In genomic region chr4:164956766-164957643, GRCh38 we compare ENCODE assay signal across 8 cellular contexts. TPM values are rescaled to one million over a fixed set of nuclear protein-coding genes. Genes with fewer than 3 reads are reported as not detected.
DNase-seq lines count a peak whose midpoint lies in the region; ATAC-seq and TF ChIP-seq lines count a peak whose summit lies in the region.

No MANE protein-coding gene starts in this region.

- peak overlapping the region; percentile 77 for H3K4me3 ChIP-seq in SK-N-MC
- peak overlapping the region; percentile 40 to 89 (median 68) for H3K4me3 ChIP-seq in heart left ventricle
- H3K4me3 ChIP-seq in upper lobe of left lung, result peak overlapping the region; percentile 23 to 83 (median 66)

- H3K4me1 Mint-ChIP-seq in activated naive CD8-positive, alpha-beta T cell treated with anti-CD3 and anti-CD28 coated beads, Interleukin-2, amount 10 ng/mL, durations not matched to agents 7 days and 5 days, result peaks cover 14% of the 10 kb centered on the region
- peaks cover 12% of the 10 kb centered on the region for H3K4me1 Mint-ChIP-seq in progenitor cell of endocrine pancreas (ENCODE audit: low read depth)

- peak overlapping the region; percentile 14; the same call in 1 of the 2 replicates for H3K27ac ChIP-seq in SK-N-MC
- peak overlapping the region in 8 of 12 donors; percentile 22 to 72 (median 48) for H3K27ac ChIP-seq in heart left ventricle
- H3K27ac ChIP-seq in upper lobe of left lung, result peak overlapping the region in 2 of 4 donors; percentile 23 to 58

- DNase-seq in CD1c-positive myeloid dendritic cell (ENCODE audit: extremely low spot score) (peak; percentile 69), SK-N-MC (ENCODE audit: low read depth, low spot score) (no peak), heart left ventricle (peak; percentile 61 to 88 (median 82)), progenitor cell of endocrine pancreas (ENCODE audit: low spot score, unreplicated experiment) (peak; percentile 69), upper lobe of left lung (peak; percentile 90 to 93)
- DNase-seq in activated naive CD8-positive, alpha-beta T cell treated with anti-CD3 and anti-CD28 coated beads, Interleukin-2, amount 10 ng/mL, durations not matched to agents 7 days and 5 days, result peak; percentile 82

- H3K9me3 ChIP-seq in SK-N-MC (ENCODE audit: low read depth, low read length) (no peaks in the 10 kb centered on the region), heart left ventricle (peaks cover 0 to 3% (median 0%) of the 10 kb centered on the region in 12 donors), upper lobe of left lung (no peaks in the 10 kb centered on the region)

- peaks cover 2% of the 10 kb centered on the region for H3K9me3 Mint-ChIP-seq in activated naive CD8-positive, alpha-beta T cell treated with anti-CD3 and anti-CD28 coated beads, Interleukin-2, amount 10 ng/mL, durations not matched to agents 7 days and 5 days
- peaks cover 3% of the 10 kb centered on the region for H3K9me3 Mint-ChIP-seq in progenitor cell of endocrine pancreas (ENCODE audit: low read depth)

- TF ChIP-seq EP300 in upper lobe of left lung (IDR thresholded peaks at IDR 0.05), result no peak

- peaks cover 10% of the 10 kb centered on the region for H3K36me3 Mint-ChIP-seq in activated naive CD8-positive, alpha-beta T cell treated with anti-CD3 and anti-CD28 coated beads, Interleukin-2, amount 10 ng/mL, durations not matched to agents 7 days and 5 days
- peaks cover 3% of the 10 kb centered on the region for H3K36me3 Mint-ChIP-seq in progenitor cell of endocrine pancreas (ENCODE audit: insufficient read depth)

- POLR2A ChIA-PET in activated naive CD8-positive, alpha-beta T cell treated with anti-CD3 and anti-CD28 coated beads, Interleukin-2, amount 10 ng/mL, durations not matched to agents 7 days and 5 days (lab: Charles Lee), result interaction anchor here (2.6 kb wide), 1 partner anchor 20 kb away, joined by 12 read pairs; the partner anchor contains the start of gene TRIM61

- H3K9ac ChIP-seq in SK-N-MC (ENCODE audit: insufficient read length), result peak overlapping the region; percentile 76

- intact Hi-C loops in heart left ventricle (cut with DNase I), result no loop called here

- ATAC-seq in GM19438 (IDR thresholded peaks at IDR 0.05; ENCODE audit: low read depth, unreplicated experiment) (peak; percentile 100), HG03575 (IDR thresholded peaks at IDR 0.05; ENCODE audit: extremely low read depth, insufficient number of reproducible peaks, low FRiP score, unreplicated experiment) (peak; percentile 99), heart left ventricle (peak; percentile 96 to 100 (median 100)), upper lobe of left lung (ENCODE audit: low FRiP score in 2 of 2) (peak; percentile 94 to 96)
- ATAC-seq in activated naive CD8-positive, alpha-beta T cell treated with anti-CD3 and anti-CD28 coated beads, Interleukin-2, amount 10 ng/mL, durations not matched to agents 7 days and 5 days (ENCODE audit: low read depth), result peak; percentile 100

- peak overlapping the region; percentile 82 for H3K27ac Mint-ChIP-seq in activated naive CD8-positive, alpha-beta T cell treated with anti-CD3 and anti-CD28 coated beads, Interleukin-2, amount 10 ng/mL, durations not matched to agents 7 days and 5 days
- peak overlapping the region; percentile 92 for H3K27ac Mint-ChIP-seq in progenitor cell of endocrine pancreas

- peak overlapping the region; percentile 93 for H3K4me3 Mint-ChIP-seq in activated naive CD8-positive, alpha-beta T cell treated with anti-CD3 and anti-CD28 coated beads, Interleukin-2, amount 10 ng/mL, durations not matched to agents 7 days and 5 days
- H3K4me3 Mint-ChIP-seq in progenitor cell of endocrine pancreas (ENCODE audit: low read depth), result peak overlapping the region; percentile 89

- H3K27me3 ChIP-seq in heart left ventricle, result peaks cover 0 to 5% (median 0%) of the 10 kb centered on the region in 9 donors
- no peaks in the 10 kb centered on the region for H3K27me3 ChIP-seq in upper lobe of left lung

- TF ChIP-seq CTCF in heart left ventricle (IDR thresholded peaks at IDR 0.05) (no peak), progenitor cell of endocrine pancreas (IDR thresholded peaks at IDR 0.05; ENCODE audit: unreplicated experiment) (no peak), upper lobe of left lung (IDR thresholded peaks at IDR 0.05) (no peak)

- 4 to 13% (median 7%) methylated on average over 25 to 46 of the region's 46 CpGs for WGBS in heart left ventricle, 4 donors
- WGBS in upper lobe of left lung, 2 donors, result 6 to 28% methylated on average over 7 to 32 of the region's 46 CpGs

- no peak for TF ChIP-seq POLR2A in heart left ventricle (IDR thresholded peaks at IDR 0.05)
- TF ChIP-seq POLR2A in upper lobe of left lung (IDR thresholded peaks at IDR 0.05), result peak in 1 of 4 donors; percentile 52

- H3K36me3 ChIP-seq in SK-N-MC (ENCODE audit: insufficient read depth, low read length) (no peaks in the 10 kb centered on the region), heart left ventricle (no peaks in the 10 kb centered on the region), upper lobe of left lung (no peaks in the 10 kb centered on the region)

- no peaks in the 10 kb centered on the region for H3K27me3 Mint-ChIP-seq in activated naive CD8-positive, alpha-beta T cell treated with anti-CD3 and anti-CD28 coated beads, Interleukin-2, amount 10 ng/mL, durations not matched to agents 7 days and 5 days
- H3K27me3 Mint-ChIP-seq in progenitor cell of endocrine pancreas, result peaks cover 4% of the 10 kb centered on the region

- peaks cover 0 to 12% (median 4%) of the 10 kb centered on the region in 12 donors for H3K4me1 ChIP-seq in heart left ventricle
- peaks cover 0 to 21% (median 5%) of the 10 kb centered on the region in 4 donors for H3K4me1 ChIP-seq in upper lobe of left lung

RNA-seq across cellular contexts. Expression of gene TRIM61, which starts 20.5 kb away (rescaled TPM):
- 1 to 10 TPM; 2.9 to 3.1 TPM for total RNA-seq in activated naive CD8-positive, alpha-beta T cell treated with anti-CD3 and anti-CD28 coated beads, Interleukin-2, amount 10 ng/mL, durations not matched to agents 7 days and 5 days
- total RNA-seq in heart left ventricle (1 to 10 TPM in 7 of 9 donors, under 1 TPM in 2; 0.94 to 3.0 (median 2.1) TPM), progenitor cell of endocrine pancreas (2.3 and 3.5 TPM in 2 replicates), upper lobe of left lung (1 to 10 TPM in 4 of 6 donors, under 1 TPM in 2; 0.44 to 2.4 (median 1.1) TPM)
- polyA plus RNA-seq in heart left ventricle, result 1 to 10 TPM in 1 of 2 donors, under 1 TPM in 1; 0.76 to 2.1 TPM
